In the genomic region with DNA sequence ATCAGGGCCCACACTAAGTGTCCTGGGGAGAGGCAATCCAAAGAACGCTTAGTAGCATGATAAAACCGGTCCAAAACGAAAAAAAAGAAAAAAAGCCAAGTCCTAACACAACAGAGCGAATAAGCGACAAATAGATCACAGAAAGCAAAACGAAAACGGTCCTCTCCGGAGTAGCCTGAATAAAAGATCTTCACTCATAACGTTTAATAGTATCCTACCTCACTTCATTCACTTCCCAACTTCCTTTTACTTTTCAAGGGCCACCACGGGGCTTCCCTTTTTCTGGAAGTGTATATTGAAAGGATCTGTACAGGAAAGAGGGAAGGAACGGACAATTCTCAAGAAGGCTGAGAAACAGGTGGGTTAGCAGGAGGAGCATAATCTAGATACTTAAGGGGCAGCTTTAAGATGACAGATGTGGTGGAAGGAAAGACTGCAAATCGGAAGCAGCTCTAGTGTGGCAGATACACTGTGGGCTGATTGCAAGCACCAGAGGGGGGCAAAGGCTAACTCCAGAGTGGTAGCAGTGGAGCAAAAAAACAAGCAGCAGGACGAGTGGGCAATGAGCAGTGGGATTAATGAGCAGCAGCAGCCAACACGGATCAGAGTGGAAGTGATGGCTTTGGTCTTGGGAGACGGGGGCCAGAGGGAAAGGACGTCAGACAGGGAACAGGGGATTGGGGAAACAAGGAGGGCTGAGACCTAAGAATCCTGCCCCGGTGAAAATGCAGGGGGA, we compare ENCODE assay signal across 9 cellular contexts. TPM values are rescaled to one million over a fixed set of nuclear protein-coding genes. Genes with fewer than 3 reads are reported as not detected.
A peak's percentile ranks its signal among the peaks of the same experiment; 100 is the strongest.
DNase-seq lines count a peak whose midpoint lies in the region; ATAC-seq and TF ChIP-seq lines count a peak whose summit lies in the region.
"Had no signal": no experiment of that assay in that cellular context is flagged by ENCODE, and none has a peak within 500 bp of the region (broad histone marks: within the 10 kb centered on the region; RNA-seq: fewer than 3 reads in every experiment).

No MANE protein-coding gene starts in this region.

- H3K4me1 ChIP-seq in foreskin keratinocyte: no peaks in the 10 kb centered on the region

- DNase-seq in DMS114 treated with DMSO at 0.1 percent for 48 hours (lab: John Stamatoyannopoulos, UW; ENCODE audit: unreplicated experiment) (peak; percentile 37), NB4 (ENCODE audit: low read depth) (peak; percentile 77), activated T-cell treated with anti-CD3 and anti-CD28 coated beads for 4 hours (peak; percentile 1), foreskin keratinocyte (peak in 1 of 2 donors; percentile 35), osteocyte (ENCODE audit: extremely low spot score, unreplicated experiment) (peak; percentile 72), SHP77 treated with DMSO at 0.1 percent for 48 hours (lab: John Stamatoyannopoulos, UW) (no peak)

- no peaks in the 10 kb centered on the region for H3K27me3 Mint-ChIP-seq in osteocyte (ENCODE audit: unreplicated experiment)
- H3K27me3 Mint-ChIP-seq: activated naive CD4-positive, alpha-beta T cell treated with anti-CD3 and anti-CD28 coated beads, Interleukin-2, amount 50 U/mL, for 24 hours had no signal

- no peaks in the 10 kb centered on the region for H3K27me3 ChIP-seq in foreskin keratinocyte

- no peaks in the 10 kb centered on the region for H3K36me3 Mint-ChIP-seq in osteocyte (ENCODE audit: unreplicated experiment)

- H3K4me3 Mint-ChIP-seq in osteocyte (ENCODE audit: unreplicated experiment): no peak overlapping the region
- H3K4me3 Mint-ChIP-seq: activated naive CD4-positive, alpha-beta T cell treated with anti-CD3 and anti-CD28 coated beads, Interleukin-2, amount 50 U/mL, for 24 hours had no signal

- peak overlapping the region; percentile 91 for H3K4me3 ChIP-seq in NB4 (ENCODE audit: low read depth, low read length)

- peak overlapping the region; percentile 98 for H3K27ac ChIP-seq in foreskin keratinocyte

- H3K4me1 Mint-ChIP-seq in osteocyte (ENCODE audit: unreplicated experiment): peaks cover 18% of the 10 kb centered on the region

- TF ChIP-seq CTCF in NB4 (IDR thresholded peaks at IDR 0.05; ENCODE audit: low read depth, low read length) (no peak), foreskin keratinocyte (conservative IDR thresholded peaks at IDR 0.05) (no peak), osteocyte (IDR thresholded peaks at IDR 0.05) (no peak)

- TF ChIP-seq POLR2A in NB4 (IDR thresholded peaks at IDR 0.05; ENCODE audit: extremely low read depth, insufficient read length): no peak

- H3K27ac Mint-ChIP-seq in osteocyte (ENCODE audit: unreplicated experiment): no peak overlapping the region
- H3K27ac Mint-ChIP-seq: activated naive CD4-positive, alpha-beta T cell treated with anti-CD3 and anti-CD28 coated beads, Interleukin-2, amount 50 U/mL, for 24 hours had no signal

- H3K9me3 Mint-ChIP-seq in osteocyte (ENCODE audit: unreplicated experiment): no peaks in the 10 kb centered on the region
- H3K9me3 Mint-ChIP-seq: activated naive CD4-positive, alpha-beta T cell treated with anti-CD3 and anti-CD28 coated beads, Interleukin-2, amount 50 U/mL, for 24 hours had no signal

- ATAC-seq in GM19452 (IDR thresholded peaks at IDR 0.05; ENCODE audit: unreplicated experiment): peak; percentile 24
- no peak for ATAC-seq in foreskin keratinocyte
- no peak for ATAC-seq in GM18520 (IDR thresholded peaks at IDR 0.05; ENCODE audit: unreplicated experiment)

RNA-seq across cellular contexts. Expression of a gene that starts 0.9 kb away (rescaled TPM):
- 13.3 and 14.7 TPM in 2 replicates for total RNA-seq in foreskin keratinocyte
- polyA plus RNA-seq in foreskin keratinocyte: 5.6 and 6.5 TPM in 2 replicates
- total RNA-seq in osteocyte: 21.1 and 22.8 TPM in 2 replicates

RNA-seq across cellular contexts. Expression of a gene that starts 48.7 kb away (rescaled TPM):
- 99.3 and 104 TPM in 2 replicates for total RNA-seq in foreskin keratinocyte
- polyA plus RNA-seq in foreskin keratinocyte: 55.6 and 63.5 TPM in 2 replicates
- 31.0 and 31.2 TPM in 2 replicates for total RNA-seq in osteocyte
